In the genomic region with DNA sequence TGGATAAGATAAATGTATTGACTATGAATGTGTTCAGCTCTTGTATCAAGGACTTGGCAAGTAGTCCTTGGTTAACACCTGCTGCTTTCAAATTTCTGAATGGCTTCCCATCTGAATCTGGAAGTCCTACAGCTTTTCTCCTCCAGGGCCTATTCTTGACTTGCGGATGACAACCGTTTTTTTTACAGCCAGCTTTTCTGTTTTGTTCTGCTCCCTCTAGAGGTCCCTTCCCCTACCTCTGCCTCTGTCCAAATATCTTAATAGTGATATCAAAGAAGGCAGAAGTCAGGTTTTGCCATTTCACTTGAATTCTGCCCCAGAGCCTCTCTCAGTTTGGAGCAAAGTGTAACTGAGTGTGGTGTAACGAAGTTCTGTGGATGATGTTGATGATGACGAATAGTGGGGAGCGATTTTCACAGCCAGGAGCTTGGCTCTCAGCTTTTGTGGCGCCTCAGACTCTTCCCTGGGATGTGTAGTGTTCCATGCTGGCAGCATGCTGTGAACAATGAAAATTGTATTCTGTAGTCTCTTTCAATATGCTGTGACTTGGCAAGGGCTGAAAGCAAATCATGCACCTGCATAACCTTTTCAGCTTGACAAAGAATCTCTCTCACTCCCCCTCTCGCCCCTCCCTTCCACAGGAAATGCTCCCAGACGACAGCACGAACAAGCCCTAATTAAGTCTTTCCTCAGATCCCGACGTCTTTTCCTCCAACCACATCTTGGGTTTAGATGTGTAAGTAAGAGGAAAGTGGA, we compare ENCODE assay signal across 11 cellular contexts. TPM values are rescaled to one million over a fixed set of nuclear protein-coding genes. Genes with fewer than 3 reads are reported as not detected.
A peak's percentile ranks its signal among the peaks of the same experiment; 100 is the strongest.
DNase-seq lines count a peak whose midpoint lies in the region; ATAC-seq and TF ChIP-seq lines count a peak whose summit lies in the region.
"Had no signal": no experiment of that assay in that cellular context is flagged by ENCODE, and none has a peak within 500 bp of the region (broad histone marks: within the 10 kb centered on the region; RNA-seq: fewer than 3 reads in every experiment).

No MANE protein-coding gene starts in this region.

- no peaks in the 10 kb centered on the region for H3K36me3 ChIP-seq in OCI-LY7 (ENCODE audit: insufficient read depth, low read length)

- no peaks in the 10 kb centered on the region for H3K9me2 ChIP-seq in OCI-LY7 (ENCODE audit: insufficient read depth, low read length)

- H3K4me3 ChIP-seq in LNCaP clone FGC (ENCODE audit: low read depth, low read length) = no peak overlapping the region
- H3K4me3 ChIP-seq in OCI-LY7 (ENCODE audit: low read depth, low read length, poor library complexity, severe bottlenecking) = no peak overlapping the region
- no peak overlapping the region for H3K4me3 ChIP-seq in fibroblast of pulmonary artery (replicated peaks; ENCODE audit: low read depth, low read length)

- no peak overlapping the region for H2AFZ ChIP-seq in OCI-LY7 (ENCODE audit: low read length)

- peaks cover 6% of the 10 kb centered on the region for H3K4me1 ChIP-seq in OCI-LY7 (ENCODE audit: insufficient read depth, low read length, poor library complexity, severe bottlenecking)

- no peak for ATAC-seq in HG02763 (IDR thresholded peaks at IDR 0.05; ENCODE audit: unreplicated experiment)
- ATAC-seq in HG03469 (IDR thresholded peaks at IDR 0.05; ENCODE audit: unreplicated experiment) = no peak

- no peaks in the 10 kb centered on the region for H3K79me2 ChIP-seq in OCI-LY7 (ENCODE audit: insufficient read depth, low read depth, low read length)

- POLR2A ChIA-PET in OCI-LY7 (lab: Charles Lee) = interaction anchor here (1.2 kb wide), 1 partner anchor 9 kb away, joined by 4 read pairs; no protein-coding TSS in a partner anchor

- H3K9me3 ChIP-seq in OCI-LY7 (ENCODE audit: low read length) = no peaks in the 10 kb centered on the region

- intact Hi-C loops in OCI-LY7 (cut with micrococcal nuclease; ENCODE audit: unreplicated experiment) = loop anchor here (2.0 kb wide), 3 partner anchors 171 to 455 kb away; a partner anchor contains a TSS

- CTCF ChIA-PET in OCI-LY7 (lab: Charles Lee; ENCODE audit: unreplicated experiment) = no interaction called here

- H3K4me2 ChIP-seq in OCI-LY7 (ENCODE audit: low read length) = no peak overlapping the region

- DNase-seq in AG20443 (ENCODE audit: low spot score) = peak; percentile 39
- DNase-seq in LNCaP clone FGC (ENCODE audit: low read depth) = no peak
- DNase-seq in OCI-LY7 (ENCODE audit: low spot score) = peak; percentile 5
- DNase-seq in fibroblast of pulmonary artery (ENCODE audit: low read depth) = peak; percentile 20
- no peak for DNase-seq in D341Med (ENCODE audit: low spot score)
- DNase-seq in activated CD4-positive, alpha-beta T cell treated with anti-CD3 and anti-CD28 coated beads for 1 hour = no peak
- DNase-seq: activated CD4-positive, alpha-beta T cell treated with anti-CD3 and anti-CD28 coated beads, Interleukin-2, amount 50 U/mL, for 4 hours; stimulated activated CD4-positive, alpha-beta T cell treated with anti-CD3 and anti-CD28 coated beads, Interleukin-12 subunit alpha, Interleukin-12 subunit beta, amount 100 ng/mL, for 4 hours had no signal

- H3K27ac ChIP-seq in OCI-LY7 (ENCODE audit: low read depth, low read length, poor library complexity, severe bottlenecking) = no peak overlapping the region
- H3K27ac ChIP-seq: C4-2B had no signal

- no TSS peak for BruUV-seq in OCI-LY7 (replicated peaks; lab: Mats Ljungman, UMichigan)

- H4K20me1 ChIP-seq in OCI-LY7 (ENCODE audit: insufficient read depth, low read length) = no peaks in the 10 kb centered on the region

- 0 out of 2 replicates have a peak, but pooled peaks have one; percentile 4 for TF ChIP-seq CTCF in LNCaP clone FGC (IDR thresholded peaks at IDR 0.05; ENCODE audit: control insufficient read depth, extremely low read depth, insufficient read depth)
- peak; percentile 38 for TF ChIP-seq CTCF in OCI-LY7 (conservative IDR thresholded peaks at IDR 0.05; ENCODE audit: low read length)
- TF ChIP-seq CTCF in fibroblast of pulmonary artery (IDR thresholded peaks at IDR 0.05; ENCODE audit: low read length, missing control alignments) = peak; percentile 17

RNA-seq across cellular contexts. Expression of a gene that starts 5.0 kb away (rescaled TPM):
- 0.21 and 1.0 TPM in 2 replicates for total RNA-seq in OCI-LY7 (2014; rRNA removed; shearing (Covaris generic))
- total RNA-seq in OCI-LY7 (2022) = 6.7 and 9.8 TPM in 2 replicates

RNA-seq across cellular contexts. Expression of a gene that starts 28.4 kb away (rescaled TPM):
- 0.41 and 1.4 TPM in 2 replicates for total RNA-seq in OCI-LY7 (2014; rRNA removed; shearing (Covaris generic))
- total RNA-seq in OCI-LY7 (2022) = 4.8 and 5.5 TPM in 2 replicates

Comparison
In these comparisons a context has a peak if more than half of its experiments do, and no peak if none do; other contexts are left out.
1. DNase-seq: peak in AG20443 (single experiment), OCI-LY7 (single experiment) and fibroblast of pulmonary artery (single experiment); none in LNCaP clone FGC (single experiment), D341Med (single experiment) and activated CD4-positive, alpha-beta T cell treated with anti-CD3 and anti-CD28 coated beads for 1 hour (single experiment).
2. Peak in every context shown above with its lines, with median percentiles within 50 percentile points of each other: CTCF ChIP-seq.